Comparison of ENCODE assay signal across 1 cellular context in the genomic region with DNA sequence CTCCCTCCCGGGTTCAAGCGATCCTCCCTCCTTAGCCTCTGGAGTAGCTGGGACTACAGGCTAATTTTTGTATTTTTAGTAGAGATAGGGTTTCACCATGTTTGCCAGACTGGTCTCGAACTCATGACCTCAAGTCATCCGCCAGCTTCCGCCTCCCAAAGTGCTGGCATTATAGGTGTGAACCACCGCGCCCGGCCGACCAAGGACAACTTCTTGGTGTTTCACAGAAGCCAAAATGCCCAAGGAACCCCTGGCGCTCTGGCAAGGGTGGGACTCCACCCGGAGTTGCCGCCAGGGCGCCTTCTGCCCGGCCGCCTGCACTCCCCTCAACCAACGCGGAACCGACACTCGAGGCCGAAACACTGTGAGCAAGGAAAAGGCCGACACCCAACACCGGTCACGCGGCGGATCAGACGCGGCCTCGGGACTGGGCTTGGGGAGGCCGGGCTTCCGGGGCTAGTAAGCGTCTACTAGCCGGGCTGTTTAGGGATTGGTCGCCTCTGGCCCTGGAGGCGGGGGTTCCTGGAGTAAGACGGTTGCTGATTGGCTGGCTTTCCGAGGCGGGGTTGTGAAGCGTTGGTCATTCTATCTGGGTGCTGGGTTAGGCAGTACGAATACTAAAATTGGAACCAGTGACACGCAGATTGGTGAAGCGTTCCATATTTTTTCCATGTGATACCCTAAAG.
A peak's percentile ranks its signal among the peaks of the same experiment; 100 is the strongest.
TF ChIP-seq lines count a peak whose summit lies in the region.

No MANE protein-coding gene starts in this region.

TF ChIP-seq in endothelial cell of umbilical vein, 7 proteins besides CTCF, POLR2A, EP300 and RAD21:
- no peak for TF ChIP-seq JUN (IDR thresholded peaks at IDR 0.05; ENCODE audit: borderline replicate concordance, insufficient read depth, insufficient read length, low read depth)
- TF ChIP-seq, protein P1, sequence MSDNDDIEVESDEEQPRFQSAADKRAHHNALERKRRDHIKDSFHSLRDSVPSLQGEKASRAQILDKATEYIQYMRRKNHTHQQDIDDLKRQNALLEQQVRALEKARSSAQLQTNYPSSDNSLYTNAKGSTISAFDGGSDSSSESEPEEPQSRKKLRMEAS (IDR thresholded peaks at IDR 0.05; ENCODE audit: insufficient read depth, insufficient read length): peak; percentile 67
- TF ChIP-seq POLR2AphosphoS5 (IDR thresholded peaks at IDR 0.05; ENCODE audit: insufficient read depth, low read depth, low read length): peak; percentile 62
- TF ChIP-seq GATA2 (IDR thresholded peaks at IDR 0.05; ENCODE audit: insufficient read depth, insufficient read length, low read depth, low read length): no peak
TF ChIP-seq in endothelial cell of umbilical vein: peak in this region for 2.
